ENCODE assay signal across 8 cellular contexts in the genomic region with DNA sequence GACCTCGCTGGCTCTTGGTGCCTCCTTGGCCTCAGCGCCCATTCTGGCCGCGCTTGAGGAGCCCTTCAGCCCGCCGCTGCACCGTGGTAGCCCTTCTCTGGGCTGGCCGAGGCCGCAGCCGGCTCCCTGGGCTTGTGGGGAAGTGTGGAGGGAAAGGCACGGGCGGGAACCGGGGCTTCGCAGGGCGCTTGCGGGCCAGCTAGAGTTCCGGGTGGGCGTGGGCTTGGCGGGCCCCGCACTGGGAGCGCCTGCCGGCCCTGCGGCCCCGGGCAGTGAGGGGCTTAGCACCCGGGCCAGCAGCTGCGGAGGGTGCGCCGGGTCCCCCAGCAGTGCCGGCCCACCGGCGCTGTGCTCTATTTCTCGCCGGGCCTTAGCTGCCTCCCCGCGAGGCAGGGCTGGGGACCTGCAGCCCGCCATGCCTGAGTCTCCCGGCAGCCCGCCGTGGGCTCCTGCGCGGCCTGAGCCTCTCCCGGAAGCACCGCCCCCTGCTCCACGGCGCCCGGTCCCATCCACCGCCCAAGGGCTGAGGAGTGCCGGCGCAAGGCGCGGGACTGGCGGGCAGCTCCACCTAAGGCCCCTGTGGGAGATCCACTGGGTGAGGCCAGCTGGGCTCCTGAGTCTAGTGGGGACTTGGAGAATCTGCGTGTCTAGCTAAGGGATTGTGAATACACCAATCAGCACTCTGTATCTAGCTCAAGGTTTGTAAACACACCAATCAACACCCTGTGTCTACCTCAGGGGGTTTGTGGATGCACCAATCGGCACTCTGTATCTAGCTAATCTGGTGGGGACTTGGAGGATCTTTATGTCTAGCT.
DNase-seq lines count a peak whose midpoint lies in the region; ATAC-seq, FAIRE-seq and TF ChIP-seq lines count a peak whose summit lies in the region.
"Not testable (repeated sequence)": the region's sequence is repeated elsewhere in the genome, so short reads cannot be mapped to it uniquely, and the experiment has no call there.

No MANE protein-coding gene starts in this region.

- not testable (repeated sequence) for H3K23ac ChIP-seq in trophoblast cell (ENCODE audit: low read length)

- H3K4me1 Mint-ChIP-seq in T-helper 1 cell treated with Interleukin-12 subunit alpha and Interleukin-12 subunit beta and Interleukin-4 antibody, amounts not matched to agents 30 μg/mL and 1 μg/mL, for 36 hours (ENCODE audit: low read depth); activated T-helper 2 cell treated with anti-CD3 and anti-CD28 coated beads, Interferon-gamma antibody, Interleukin-2, Interleukin-4, amounts not matched to agents 10 μg/mL and 5 μg/mL and 100 μg/mL, durations not matched to agents 14 hours and 24 hours and 36 hours (ENCODE audit: low read depth): not testable (repeated sequence)

- not testable (repeated sequence) for H3K4me2 ChIP-seq in trophoblast cell (ENCODE audit: low read length)

- H4K91ac ChIP-seq in trophoblast cell (ENCODE audit: low read depth, low read length): not testable (repeated sequence)

- not testable (repeated sequence) for H3K79me2 ChIP-seq in trophoblast cell (ENCODE audit: control insufficient read depth, insufficient read depth, low read length, poor library complexity)

- H2BK5ac ChIP-seq in trophoblast cell (ENCODE audit: low read depth, low read length, poor library complexity): not testable (repeated sequence)

- H3K14ac ChIP-seq in trophoblast cell (ENCODE audit: low read length): not testable (repeated sequence)

- H3K27ac ChIP-seq in kidney (ENCODE audit: low read depth in 2 of 2, low read length in 2 of 2); trophoblast cell (ENCODE audit: low read depth, low read length): not testable (repeated sequence)

- FAIRE-seq in kidney (lab: Jason Lieb, UNC): not testable (repeated sequence)

- not testable (repeated sequence) for H3K4me1 ChIP-seq in kidney (ENCODE audit: control insufficient read depth in 1 of 2, insufficient read depth in 1 of 2, low read depth in 1 of 2, low read length in 2 of 2); trophoblast cell (ENCODE audit: control insufficient read depth in 1 of 2, insufficient read depth in 2 of 2, low read length in 2 of 2)

- H2AK5ac ChIP-seq in trophoblast cell (ENCODE audit: low read length): not testable (repeated sequence)

- not testable (repeated sequence) for H2BK12ac ChIP-seq in trophoblast cell (ENCODE audit: low read length)

- peak overlapping the region; percentile 19 for H3K4me3 Mint-ChIP-seq in T-helper 1 cell treated with Interleukin-12 subunit alpha and Interleukin-12 subunit beta and Interleukin-4 antibody, amounts not matched to agents 30 μg/mL and 1 μg/mL, for 36 hours
- peak overlapping the region; percentile 30 for H3K4me3 Mint-ChIP-seq in activated T-helper 2 cell treated with anti-CD3 and anti-CD28 coated beads, Interferon-gamma antibody, Interleukin-2, Interleukin-4, amounts not matched to agents 10 μg/mL and 5 μg/mL and 100 μg/mL, durations not matched to agents 14 hours and 24 hours and 36 hours (ENCODE audit: low read depth)

- H3K27me3 ChIP-seq in trophoblast cell (ENCODE audit: insufficient read depth, low read length): not testable (repeated sequence)

- DNase-seq in A172 (ENCODE audit: low spot score) (peak; percentile 69), epithelial cell of esophagus (ENCODE audit: low read depth) (peak; percentile 6), kidney (peak; percentile 67), trophoblast cell (peak; percentile 1 to 50)
- not testable (repeated sequence) for DNase-seq in activated T-helper 2 cell treated with anti-CD3 and anti-CD28 coated beads, Interferon-gamma antibody, Interleukin-2, Interleukin-4, amounts not matched to agents 10 μg/mL and 5 μg/mL and 100 μg/mL, durations not matched to agents 14 hours and 24 hours and 36 hours (ENCODE audit: low spot score)

- H4K12ac ChIP-seq in trophoblast cell (ENCODE audit: low read depth, low read length): not testable (repeated sequence)

- not testable (repeated sequence) for H3K36me3 ChIP-seq in kidney (ENCODE audit: control insufficient read depth in 1 of 2, insufficient read depth in 2 of 2, low read length in 2 of 2); trophoblast cell (ENCODE audit: control insufficient read depth in 1 of 2, insufficient read depth in 2 of 2, low read length in 2 of 2)

- H3K79me1 ChIP-seq in trophoblast cell (ENCODE audit: low read length): not testable (repeated sequence)

- not testable (repeated sequence) for H3K27ac Mint-ChIP-seq in T-helper 1 cell treated with Interleukin-12 subunit alpha and Interleukin-12 subunit beta and Interleukin-4 antibody, amounts not matched to agents 30 μg/mL and 1 μg/mL, for 36 hours; activated T-helper 2 cell treated with anti-CD3 and anti-CD28 coated beads, Interferon-gamma antibody, Interleukin-2, Interleukin-4, amounts not matched to agents 10 μg/mL and 5 μg/mL and 100 μg/mL, durations not matched to agents 14 hours and 24 hours and 36 hours

- not testable (repeated sequence) for H3K4ac ChIP-seq in trophoblast cell (ENCODE audit: low read depth, low read length)

- not testable (repeated sequence) for H2BK120ac ChIP-seq in trophoblast cell (ENCODE audit: insufficient read depth, low read length, poor library complexity)

- not testable (repeated sequence) for H4K8ac ChIP-seq in trophoblast cell (ENCODE audit: low read depth, low read length)

- not testable (repeated sequence) for TF ChIP-seq CTCF in epithelial cell of esophagus (IDR thresholded peaks at IDR 0.05; ENCODE audit: insufficient read depth, low read depth, low read length, missing control alignments); kidney (IDR thresholded peaks at IDR 0.05; ENCODE audit: borderline replicate concordance, extremely low read depth, insufficient read depth)

- ATAC-seq in GM19035 (IDR thresholded peaks at IDR 0.05; ENCODE audit: unreplicated experiment): peak; percentile 67
- peak; percentile 64 for ATAC-seq in HG02840 (IDR thresholded peaks at IDR 0.05; ENCODE audit: low FRiP score, unreplicated experiment)

- H3K36me3 Mint-ChIP-seq in T-helper 1 cell treated with Interleukin-12 subunit alpha and Interleukin-12 subunit beta and Interleukin-4 antibody, amounts not matched to agents 30 μg/mL and 1 μg/mL, for 36 hours (ENCODE audit: low read depth); activated T-helper 2 cell treated with anti-CD3 and anti-CD28 coated beads, Interferon-gamma antibody, Interleukin-2, Interleukin-4, amounts not matched to agents 10 μg/mL and 5 μg/mL and 100 μg/mL, durations not matched to agents 14 hours and 24 hours and 36 hours (ENCODE audit: low read depth): not testable (repeated sequence)

- not testable (repeated sequence) for H3K9me3 ChIP-seq in kidney (ENCODE audit: control insufficient read depth in 1 of 2, low read length in 2 of 2); trophoblast cell (ENCODE audit: insufficient read depth, low read depth, low read length)

- WGBS in trophoblast cell (ENCODE audit: extremely low coverage, insufficient coverage, insufficient read length): no CpG with 5 or more reads among the region's 54 CpGs

- H3K27me3 Mint-ChIP-seq in T-helper 1 cell treated with Interleukin-12 subunit alpha and Interleukin-12 subunit beta and Interleukin-4 antibody, amounts not matched to agents 30 μg/mL and 1 μg/mL, for 36 hours (ENCODE audit: low read depth); activated T-helper 2 cell treated with anti-CD3 and anti-CD28 coated beads, Interferon-gamma antibody, Interleukin-2, Interleukin-4, amounts not matched to agents 10 μg/mL and 5 μg/mL and 100 μg/mL, durations not matched to agents 14 hours and 24 hours and 36 hours (ENCODE audit: low read depth): not testable (repeated sequence)

- not testable (repeated sequence) for H3K4me3 ChIP-seq in epithelial cell of esophagus (ENCODE audit: low read length); kidney (ENCODE audit: low read length in 2 of 2); trophoblast cell (ENCODE audit: low read depth, low read length)

- not testable (repeated sequence) for H3K9me3 Mint-ChIP-seq in T-helper 1 cell treated with Interleukin-12 subunit alpha and Interleukin-12 subunit beta and Interleukin-4 antibody, amounts not matched to agents 30 μg/mL and 1 μg/mL, for 36 hours; activated T-helper 2 cell treated with anti-CD3 and anti-CD28 coated beads, Interferon-gamma antibody, Interleukin-2, Interleukin-4, amounts not matched to agents 10 μg/mL and 5 μg/mL and 100 μg/mL, durations not matched to agents 14 hours and 24 hours and 36 hours

- intact Hi-C loops in activated T-helper 2 cell treated with anti-CD3 and anti-CD28 coated beads, Interferon-gamma antibody, Interleukin-2, Interleukin-4, amounts not matched to agents 10 μg/mL and 5 μg/mL and 100 μg/mL, durations not matched to agents 14 hours and 24 hours and 36 hours (cut with micrococcal nuclease); kidney (cut with DNase I): not testable (repeated sequence)

- not testable (repeated sequence) for H3K9ac ChIP-seq in kidney (ENCODE audit: low read length in 2 of 2); trophoblast cell (ENCODE audit: low read length)

- not testable (repeated sequence) for H3K18ac ChIP-seq in trophoblast cell (ENCODE audit: low read length)

- H2AFZ ChIP-seq in trophoblast cell (ENCODE audit: insufficient read depth, low read length, poor library complexity): not testable (repeated sequence)
